ENCODE assay signal across 2 cellular contexts in the genomic region with DNA sequence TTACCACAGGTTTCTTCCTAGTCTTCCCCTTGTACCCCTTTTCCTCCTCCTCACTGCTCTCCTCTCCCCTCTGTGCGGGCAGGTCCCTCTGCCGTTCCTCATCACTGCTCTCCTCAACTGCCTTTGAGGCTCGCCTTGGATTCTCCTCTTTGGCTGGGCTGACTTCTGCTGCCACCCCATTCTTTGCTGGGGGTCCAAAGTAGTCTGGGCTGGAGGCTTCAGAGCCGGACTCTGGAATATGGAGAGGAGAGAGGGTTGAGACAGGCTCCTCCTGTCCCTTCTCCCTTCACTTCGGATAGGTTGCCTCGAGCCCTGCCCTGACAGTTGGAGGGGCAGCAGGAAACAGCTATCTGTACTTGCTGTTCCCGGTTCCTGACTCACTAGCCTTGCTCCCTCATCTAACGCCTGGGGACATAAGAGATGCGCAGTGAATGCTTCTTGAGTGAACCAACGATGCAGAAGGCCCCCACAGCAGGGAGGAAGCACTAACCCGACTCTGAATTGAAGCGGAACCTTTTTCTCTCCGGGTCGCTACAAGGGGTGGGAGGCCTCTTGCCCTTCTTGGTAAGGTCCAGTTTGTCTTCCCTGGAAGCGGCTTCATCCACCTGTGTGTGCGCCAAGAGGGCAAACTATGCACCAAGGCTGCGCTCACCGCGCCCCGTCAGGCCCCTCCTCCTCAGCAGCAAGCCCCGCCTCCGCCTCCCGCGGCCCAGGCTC.
A peak's percentile ranks its signal among the peaks of the same experiment; 100 is the strongest.
TF ChIP-seq lines count a peak whose summit lies in the region.

No MANE protein-coding gene starts in this region.

TF ChIP-seq in A549, 52 proteins besides CTCF, POLR2A, EP300 and RAD21:
- TF ChIP-seq, protein P1, sequence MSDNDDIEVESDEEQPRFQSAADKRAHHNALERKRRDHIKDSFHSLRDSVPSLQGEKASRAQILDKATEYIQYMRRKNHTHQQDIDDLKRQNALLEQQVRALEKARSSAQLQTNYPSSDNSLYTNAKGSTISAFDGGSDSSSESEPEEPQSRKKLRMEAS (IDR thresholded peaks at IDR 0.05), result no peak
- TF ChIP-seq KDM1A (IDR thresholded peaks at IDR 0.05; ENCODE audit: low read depth) (no peak), ESRRA (IDR thresholded peaks at IDR 0.05; ENCODE audit: borderline replicate concordance, low read length) (no peak), POLR2AphosphoS2 (conservative IDR thresholded peaks at IDR 0.05; ENCODE audit: low read length) (no peak), EHMT2 (IDR thresholded peaks at IDR 0.05; ENCODE audit: low read depth) (no peak), FOSB (CRISPR knock-in tag; IDR thresholded peaks at IDR 0.05) (no peak), FOSL2 (IDR thresholded peaks at IDR 0.05) (no peak), FOSL2 (CRISPR knock-in tag; IDR thresholded peaks at IDR 0.05) (no peak), HES2 (IDR thresholded peaks at IDR 0.05) (no peak), RNF2 (IDR thresholded peaks at IDR 0.05; ENCODE audit: borderline replicate concordance, low read depth) (no peak), MYC (IDR thresholded peaks at IDR 0.05; ENCODE audit: borderline replicate concordance, low read length) (no peak), TFCP2L1 (CRISPR knock-in tag; IDR thresholded peaks at IDR 0.05) (no peak), ZSCAN20 (CRISPR knock-in tag; IDR thresholded peaks at IDR 0.05) (no peak)
- TF ChIP-seq, protein P2, sequence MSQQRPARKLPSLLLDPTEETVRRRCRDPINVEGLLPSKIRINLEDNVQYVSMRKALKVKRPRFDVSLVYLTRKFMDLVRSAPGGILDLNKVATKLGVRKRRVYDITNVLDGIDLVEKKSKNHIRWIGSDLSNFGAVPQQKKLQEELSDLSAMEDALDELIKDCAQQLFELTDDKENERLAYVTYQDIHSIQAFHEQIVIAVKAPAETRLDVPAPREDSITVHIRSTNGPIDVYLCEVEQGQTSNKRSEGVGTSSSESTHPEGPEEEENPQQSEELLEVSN (IDR thresholded peaks at IDR 0.05; ENCODE audit: borderline replicate concordance, low read depth), result no peak
- TF ChIP-seq, protein P3, sequence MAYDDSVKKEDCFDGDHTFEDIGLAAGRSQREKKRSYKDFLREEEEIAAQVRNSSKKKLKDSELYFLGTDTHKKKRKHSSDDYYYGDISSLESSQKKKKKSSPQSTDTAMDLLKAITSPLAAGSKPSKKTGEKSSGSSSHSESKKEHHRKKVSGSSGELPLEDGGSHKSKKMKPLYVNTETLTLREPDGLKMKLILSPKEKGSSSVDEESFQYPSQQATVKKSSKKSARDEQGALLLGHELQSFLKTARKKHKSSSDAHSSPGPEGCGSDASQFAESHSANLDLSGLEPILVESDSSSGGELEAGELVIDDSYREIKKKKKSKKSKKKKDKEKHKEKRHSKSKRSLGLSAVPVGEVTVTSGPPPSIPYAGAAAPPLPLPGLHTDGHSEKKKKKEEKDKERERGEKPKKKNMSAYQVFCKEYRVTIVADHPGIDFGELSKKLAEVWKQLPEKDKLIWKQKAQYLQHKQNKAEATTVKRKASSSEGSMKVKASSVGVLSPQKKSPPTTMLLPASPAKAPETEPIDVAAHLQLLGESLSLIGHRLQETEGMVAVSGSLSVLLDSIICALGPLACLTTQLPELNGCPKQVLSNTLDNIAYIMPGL (CRISPR knock-in tag; IDR thresholded peaks at IDR 0.05; ENCODE audit: borderline replicate concordance), result no peak

TF ChIP-seq in WTC11, 78 proteins besides CTCF, POLR2A, EP300 and RAD21:
- no peak for TF ChIP-seq TEAD4 (CRISPR knock-in tag; IDR thresholded peaks at IDR 0.05)
- TF ChIP-seq ZNF281 (CRISPR knock-in tag; IDR thresholded peaks at IDR 0.05), result no peak
- TF ChIP-seq TCF7 (CRISPR knock-in tag; IDR thresholded peaks at IDR 0.05; ENCODE audit: low read depth), result no peak
- TF ChIP-seq, protein P4, sequence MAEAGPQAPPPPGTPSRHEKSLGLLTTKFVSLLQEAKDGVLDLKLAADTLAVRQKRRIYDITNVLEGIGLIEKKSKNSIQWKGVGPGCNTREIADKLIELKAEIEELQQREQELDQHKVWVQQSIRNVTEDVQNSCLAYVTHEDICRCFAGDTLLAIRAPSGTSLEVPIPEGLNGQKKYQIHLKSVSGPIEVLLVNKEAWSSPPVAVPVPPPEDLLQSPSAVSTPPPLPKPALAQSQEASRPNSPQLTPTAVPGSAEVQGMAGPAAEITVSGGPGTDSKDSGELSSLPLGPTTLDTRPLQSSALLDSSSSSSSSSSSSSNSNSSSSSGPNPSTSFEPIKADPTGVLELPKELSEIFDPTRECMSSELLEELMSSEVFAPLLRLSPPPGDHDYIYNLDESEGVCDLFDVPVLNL (CRISPR knock-in tag; IDR thresholded peaks at IDR 0.05; ENCODE audit: borderline replicate concordance, low read depth), result no peak
- no peak for TF ChIP-seq FOXK1 (CRISPR knock-in tag; IDR thresholded peaks at IDR 0.05)
- no peak for TF ChIP-seq SMAD3 (CRISPR knock-in tag; IDR thresholded peaks at IDR 0.05; ENCODE audit: borderline replicate concordance)
- TF ChIP-seq, protein P5, sequence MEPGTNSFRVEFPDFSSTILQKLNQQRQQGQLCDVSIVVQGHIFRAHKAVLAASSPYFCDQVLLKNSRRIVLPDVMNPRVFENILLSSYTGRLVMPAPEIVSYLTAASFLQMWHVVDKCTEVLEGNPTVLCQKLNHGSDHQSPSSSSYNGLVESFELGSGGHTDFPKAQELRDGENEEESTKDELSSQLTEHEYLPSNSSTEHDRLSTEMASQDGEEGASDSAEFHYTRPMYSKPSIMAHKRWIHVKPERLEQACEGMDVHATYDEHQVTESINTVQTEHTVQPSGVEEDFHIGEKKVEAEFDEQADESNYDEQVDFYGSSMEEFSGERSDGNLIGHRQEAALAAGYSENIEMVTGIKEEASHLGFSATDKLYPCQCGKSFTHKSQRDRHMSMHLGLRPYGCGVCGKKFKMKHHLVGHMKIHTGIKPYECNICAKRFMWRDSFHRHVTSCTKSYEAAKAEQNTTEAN (CRISPR knock-in tag; IDR thresholded peaks at IDR 0.05), result no peak
- no peak for TF ChIP-seq RELA (CRISPR knock-in tag; IDR thresholded peaks at IDR 0.05; ENCODE audit: borderline replicate concordance)
- TF ChIP-seq ETV6 (CRISPR knock-in tag; IDR thresholded peaks at IDR 0.05), result peak; percentile 8; the same call in 1 of the 2 replicates
- 0 out of 2 replicates have a peak, but pooled peaks have one; percentile 17 for TF ChIP-seq EMX1 (CRISPR knock-in tag; IDR thresholded peaks at IDR 0.05)
- no peak for TF ChIP-seq CREB1 (CRISPR knock-in tag; IDR thresholded peaks at IDR 0.05)
